In the genomic region with DNA sequence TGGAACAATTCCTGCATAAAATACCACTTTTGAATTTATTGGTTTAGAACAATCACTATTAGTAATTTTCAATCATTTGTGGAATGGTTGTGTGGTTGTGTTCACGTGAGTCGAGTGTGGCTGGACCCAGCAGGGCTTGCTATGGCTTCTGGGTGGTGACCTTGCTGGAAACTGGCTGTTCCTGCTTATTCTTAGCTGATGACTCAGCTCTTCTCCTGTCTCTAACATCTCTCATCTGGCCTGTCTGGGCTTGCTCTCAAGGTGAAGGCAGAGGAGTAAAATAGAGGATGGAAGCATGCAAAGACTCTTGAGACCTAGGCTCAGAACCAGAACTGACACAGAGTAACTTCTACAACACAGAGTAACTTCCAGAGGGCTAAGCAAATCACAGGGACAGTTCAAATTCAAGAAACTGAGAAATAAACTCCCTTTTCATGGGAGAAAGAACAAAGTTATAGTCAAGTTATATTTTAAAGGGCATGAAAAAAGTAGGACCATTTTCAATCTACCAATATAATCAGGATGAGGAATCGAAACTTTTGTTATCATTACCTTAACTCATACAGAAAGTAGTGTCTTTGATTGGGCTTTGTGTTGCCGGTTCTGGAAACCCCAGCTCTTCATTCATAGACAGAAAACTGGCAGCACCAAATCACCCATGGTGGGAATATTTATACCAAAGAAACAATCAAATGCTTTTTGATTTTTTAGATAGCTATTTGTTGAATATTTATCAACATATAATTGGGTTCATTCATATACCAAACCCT, we compare ENCODE assay signal across 11 cellular contexts.
DNase-seq lines count a peak whose midpoint lies in the region; ATAC-seq, FAIRE-seq and TF ChIP-seq lines count a peak whose summit lies in the region.
"Had no signal": no experiment of that assay in that cellular context is flagged by ENCODE, and none has a peak within 500 bp of the region (broad histone marks: within the 10 kb centered on the region; RNA-seq: fewer than 3 reads in every experiment).

No MANE protein-coding gene starts in this region.

- TF ChIP-seq RAD21 in HCT116 (IDR thresholded peaks at IDR 0.05; ENCODE audit: low read depth), result no peak

- no peaks in the 10 kb centered on the region for H3K79me2 ChIP-seq in HCT116 (ENCODE audit: insufficient read depth, low read length)

- RAD21 ChIA-PET in HCT116 (lab: Charles Lee; ENCODE audit: low non-redundant PET in 1 of 2, low total read pairs in 2 of 2, uncharacterized antibody in 2 of 2, unreplicated experiment in 2 of 2), result no interaction called here

- H3K27me3 ChIP-seq in HCT116 (ENCODE audit: insufficient read depth, low read length) (no peaks in the 10 kb centered on the region), aorta (ENCODE audit: control insufficient read depth in 1 of 2, insufficient read depth in 2 of 2, low read length in 1 of 2) (no peaks in the 10 kb centered on the region), small intestine (ENCODE audit: control insufficient read depth in 2 of 2, insufficient read depth in 2 of 2, low read length in 2 of 2) (no peaks in the 10 kb centered on the region)
- H3K27me3 ChIP-seq: BLaER1, Peyer's patch had no signal

- no peak for TF ChIP-seq CTCF in HCT116 (IDR thresholded peaks at IDR 0.05 in 2 of 3, conservative IDR thresholded peaks at IDR 0.05 in 1 of 3; ENCODE audit: borderline replicate concordance in 1 of 3, insufficient read depth in 1 of 3, low read depth in 2 of 3, low read length in 2 of 3)

- DNase-seq in ACHN (peak; percentile 24), HCT116 (ENCODE audit: low read depth, low spot score) (no peak), RPMI8226 (peak; percentile 31), iPS-NIHi7 (ENCODE audit: extremely low spot score) (peak; percentile 41), aorta (no peak), NCI-H2029 (lab: John Stamatoyannopoulos, UW) (no peak), small intestine (no peak)
- DNase-seq: activated CD4-positive, alpha-beta T cell treated with anti-CD3 and anti-CD28 coated beads, Interleukin-2, amount 50 U/mL, for 4 hours; Peyer's patch had no signal

- intact Hi-C loops in HCT116 (cut with micrococcal nuclease) (no loop called here), aorta (cut with DNase I) (no loop called here)

- no peak for FAIRE-seq in small intestine (lab: Jason Lieb, UNC)

- no peak for ATAC-seq in HCT116
- ATAC-seq in aorta (ENCODE audit: low FRiP score), result no peak
- no peak for ATAC-seq in HG02870 (IDR thresholded peaks at IDR 0.05; ENCODE audit: unreplicated experiment)

- H2AFZ ChIP-seq in HCT116 (ENCODE audit: low read depth, low read length, poor library complexity, severe bottlenecking), result no peak overlapping the region

- no peak overlapping the region for H3K27ac ChIP-seq in HCT116 (ENCODE audit: low read depth, low read length)
- no peak overlapping the region for H3K27ac ChIP-seq in aorta (ENCODE audit: low read depth in 1 of 2, low read length in 2 of 2)
- H3K27ac ChIP-seq in small intestine (ENCODE audit: low read depth in 1 of 2, low read length in 1 of 2), result no peak overlapping the region
- H3K27ac ChIP-seq: BLaER1, Peyer's patch had no signal

- no peaks in the 10 kb centered on the region for H4K20me1 ChIP-seq in HCT116 (ENCODE audit: insufficient read depth)
- H4K20me1 ChIP-seq: BLaER1 had no signal

- H3K36me3 ChIP-seq in HCT116 (ENCODE audit: control insufficient read depth in 1 of 2, insufficient read depth in 2 of 2, low read length in 2 of 2), result no peaks in the 10 kb centered on the region
- no peaks in the 10 kb centered on the region for H3K36me3 ChIP-seq in aorta (ENCODE audit: control insufficient read depth in 1 of 2, insufficient read depth in 2 of 2, low read length in 1 of 2)
- no peaks in the 10 kb centered on the region for H3K36me3 ChIP-seq in small intestine (ENCODE audit: control insufficient read depth in 2 of 2, insufficient read depth in 2 of 2, low read length in 2 of 2)
- H3K36me3 ChIP-seq: BLaER1, Peyer's patch had no signal

- no peak overlapping the region for H3K4me2 ChIP-seq in HCT116 (ENCODE audit: low read length)
- H3K4me2 ChIP-seq: BLaER1 had no signal

- POLR2A ChIA-PET in HCT116 (lab: Charles Lee), result no interaction called here

- CTCF ChIA-PET in HCT116 (lab: Charles Lee), result no interaction called here

- no TSS peak for BruUV-seq in HCT116 (replicated peaks; lab: Mats Ljungman, UMichigan)

- H3K4me1 ChIP-seq in HCT116 (ENCODE audit: control insufficient read depth in 1 of 2, insufficient read depth in 2 of 2, low read length in 2 of 2) (no peaks in the 10 kb centered on the region), aorta (ENCODE audit: control insufficient read depth in 1 of 2, insufficient read depth in 2 of 2, low read length in 2 of 2) (no peaks in the 10 kb centered on the region), small intestine (ENCODE audit: control insufficient read depth in 2 of 2, insufficient read depth in 1 of 2, low read depth in 1 of 2, low read length in 1 of 2) (no peaks in the 10 kb centered on the region)
- H3K4me1 ChIP-seq: BLaER1, Peyer's patch had no signal

- H3K9me3 ChIP-seq in HCT116 (ENCODE audit: control insufficient read depth in 1 of 2, insufficient read depth in 1 of 2, low read depth in 1 of 2, low read length in 2 of 2) (peaks cover 3 to 17% of the 10 kb centered on the region in 2 experiments; a peak in 2 of 4 replicates), aorta (ENCODE audit: control insufficient read depth, low read length) (no peaks in the 10 kb centered on the region), small intestine (ENCODE audit: control insufficient read depth, low read depth) (peaks cover 1% of the 10 kb centered on the region)
- H3K9me3 ChIP-seq: BLaER1, Peyer's patch had no signal

- H3K9me2 ChIP-seq in HCT116 (ENCODE audit: insufficient read depth), result no peaks in the 10 kb centered on the region

- no peak overlapping the region for H3K4me3 ChIP-seq in HCT116 (replicated peaks in 1 of 2; ENCODE audit: low read depth in 1 of 2, low read length in 2 of 2)
- H3K4me3 ChIP-seq in aorta (ENCODE audit: low read length in 2 of 2), result no peak overlapping the region
- no peak overlapping the region for H3K4me3 ChIP-seq in small intestine (ENCODE audit: low read depth in 1 of 2, low read length in 2 of 2)
- H3K4me3 ChIP-seq: BLaER1, Peyer's patch had no signal

- in situ Hi-C loops in ACHN (cut with HindIII; ENCODE audit: low pct_ligation_motif_present, low pct_unique_long_range_greater_than_20kb, low sequenced_read_pairs), result no loop called here

- no peak overlapping the region for H3K9ac ChIP-seq in HCT116 (ENCODE audit: low read length)
- H3K9ac ChIP-seq: BLaER1 had no signal

- 68 to 73% methylated on average over 4 of the region's 4 CpGs for WGBS in aorta, 2 donors
- 64 to 76% (median 65%) methylated on average over 4 of the region's 4 CpGs for WGBS in small intestine, 3 donors

- TF ChIP-seq POLR2A in HCT116 (IDR thresholded peaks at IDR 0.05; ENCODE audit: borderline replicate concordance, extremely low read depth, insufficient read depth, insufficient read length), result no peak

TF ChIP-seq in HCT116, 20 proteins besides CTCF, POLR2A, EP300 and RAD21:
- TF ChIP-seq TCF7L2 (IDR thresholded peaks at IDR 0.05; ENCODE audit: borderline replicate concordance, extremely low read depth, insufficient read depth, insufficient read length) (peak; percentile 58), SIN3A (IDR thresholded peaks at IDR 0.05; ENCODE audit: low read depth) (no peak)

Comparison
In these comparisons a context has a peak if more than half of its experiments do, and no peak if none do; other contexts are left out.
1. DNase-seq: peak in ACHN (single experiment), RPMI8226 (single experiment) and iPS-NIHi7 (single experiment); none in HCT116 (single experiment), aorta (0 of 2), NCI-H2029 (single experiment) and small intestine (single experiment).